In the genomic region with DNA sequence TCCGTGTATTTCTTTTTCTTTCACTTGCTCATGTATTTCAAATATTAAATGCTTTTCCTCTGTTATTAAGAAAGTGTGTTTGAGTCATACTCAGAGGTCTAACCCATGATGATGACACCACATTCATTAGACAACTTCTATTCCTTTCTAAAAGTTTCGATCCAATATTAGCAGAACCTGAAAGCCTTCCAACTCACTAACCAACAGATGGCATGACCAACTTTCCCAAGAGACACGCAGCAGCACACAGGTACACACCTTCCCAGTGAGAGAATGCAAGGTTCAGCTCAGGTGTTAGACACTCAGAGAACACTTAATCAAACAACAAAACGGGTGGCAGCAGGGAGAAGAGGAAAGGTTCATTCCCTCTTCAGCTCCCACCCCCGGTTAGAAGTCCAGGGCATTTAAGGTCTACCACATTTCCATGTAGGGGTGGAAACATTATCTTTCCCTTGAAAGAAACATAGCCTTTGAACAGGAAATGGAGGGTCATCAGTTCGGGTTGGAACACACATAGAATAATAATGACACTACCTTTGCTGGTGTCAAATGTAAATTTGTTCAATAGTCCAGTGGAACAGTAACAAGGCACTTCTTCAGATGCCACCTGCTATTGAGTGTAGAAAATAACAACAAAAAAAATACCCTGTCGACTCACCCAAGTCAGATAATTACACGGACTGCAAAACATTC, we compare ENCODE assay signal across 13 cellular contexts.
DNase-seq lines count a peak whose midpoint lies in the region; ATAC-seq and TF ChIP-seq lines count a peak whose summit lies in the region.
"Had no signal": no experiment of that assay in that cellular context is flagged by ENCODE, and none has a peak within 500 bp of the region (broad histone marks: within the 10 kb centered on the region; RNA-seq: fewer than 3 reads in every experiment).

No MANE protein-coding gene starts in this region.

- POLR2A ChIA-PET in RWPE1 (lab: Yijun Ruan, JAX; ENCODE audit: low non-redundant PET) = no interaction called here

- H3K9ac ChIP-seq in fibroblast of lung (ENCODE audit: insufficient read depth, low read length) = no peak overlapping the region

- CTCF ChIA-PET in RWPE1 (lab: Yijun Ruan, JAX) = interaction anchor here (0.5 kb wide), 2 partner anchors 10 to 251 kb away, joined by 3 to 4 read pairs; no protein-coding TSS in a partner anchor

- peaks cover 14 to 35% (median 18%) of the 10 kb centered on the region in 4 donors for H3K4me1 Mint-ChIP-seq in CD4-positive, CD25-positive, alpha-beta regulatory T cell

- no peaks in the 10 kb centered on the region for H3K79me2 ChIP-seq in fibroblast of lung (ENCODE audit: control insufficient read depth, insufficient read depth, low read length)

- no peak for ATAC-seq in CD4-positive, CD25-positive, alpha-beta regulatory T cell (ENCODE audit: low read depth in 2 of 2)
- ATAC-seq in GM18909 (IDR thresholded peaks at IDR 0.05; ENCODE audit: poor library complexity, unreplicated experiment) (peak; percentile 3), HG02870 (IDR thresholded peaks at IDR 0.05; ENCODE audit: unreplicated experiment) (no peak), HG03139 (IDR thresholded peaks at IDR 0.05; ENCODE audit: unreplicated experiment) (no peak), HG03378 (IDR thresholded peaks at IDR 0.05; ENCODE audit: unreplicated experiment) (no peak)

- H3K4me2 ChIP-seq in fibroblast of lung (ENCODE audit: extremely low read depth, insufficient read depth, low read length) = no peak overlapping the region

- H2AFZ ChIP-seq in fibroblast of lung (ENCODE audit: low read length) = no peak overlapping the region

- no peaks in the 10 kb centered on the region for H3K36me3 ChIP-seq in CD4-positive, CD25-positive, alpha-beta regulatory T cell (ENCODE audit: control insufficient read depth, insufficient read depth, low read length)
- no peaks in the 10 kb centered on the region for H3K36me3 ChIP-seq in fibroblast of lung (ENCODE audit: control insufficient read depth, insufficient read depth, low read length)
- H3K36me3 ChIP-seq: cardiac muscle cell, Peyer's patch, spleen had no signal

- no peaks in the 10 kb centered on the region for H3K27me3 Mint-ChIP-seq in CD4-positive, CD25-positive, alpha-beta regulatory T cell

- H3K27ac Mint-ChIP-seq in CD4-positive, CD25-positive, alpha-beta regulatory T cell = peak overlapping the region in 2 of 3 donors; percentile 0 to 65

- no peaks in the 10 kb centered on the region for H4K20me1 ChIP-seq in fibroblast of lung (ENCODE audit: control insufficient read depth, extremely low read depth, insufficient read depth, low read length)

- H3K9me3 Mint-ChIP-seq in CD4-positive, CD25-positive, alpha-beta regulatory T cell = no peaks in the 10 kb centered on the region

- H3K4me3 ChIP-seq in CD4-positive, CD25-positive, alpha-beta regulatory T cell (ENCODE audit: low read depth, low read length) = peak overlapping the region; percentile 3
- no peak overlapping the region for H3K4me3 ChIP-seq in fibroblast of lung (replicated peaks in 1 of 4; ENCODE audit: control extremely low read depth in 1 of 4, insufficient read depth in 1 of 4, low read depth in 3 of 4, low read length in 4 of 4)
- H3K4me3 ChIP-seq: cardiac muscle cell, Peyer's patch, spleen had no signal

- peaks cover 11% of the 10 kb centered on the region for H3K4me1 ChIP-seq in CD4-positive, CD25-positive, alpha-beta regulatory T cell (ENCODE audit: control insufficient read depth, insufficient read depth, low read length, poor library complexity, severe bottlenecking)
- H3K4me1 ChIP-seq in fibroblast of lung (ENCODE audit: control insufficient read depth, extremely low read depth, insufficient read depth, low read length) = peaks cover 2% of the 10 kb centered on the region
- H3K4me1 ChIP-seq: Peyer's patch, spleen had no signal

- peak overlapping the region in 2 of 4 donors; percentile 14 to 68 for H3K4me3 Mint-ChIP-seq in CD4-positive, CD25-positive, alpha-beta regulatory T cell

- no peaks in the 10 kb centered on the region for H3K9me3 ChIP-seq in CD4-positive, CD25-positive, alpha-beta regulatory T cell (ENCODE audit: control insufficient read depth in 2 of 2, low read length in 2 of 2)
- H3K9me3 ChIP-seq in fibroblast of lung (ENCODE audit: control insufficient read depth, insufficient read depth, low read depth, low read length) = no peaks in the 10 kb centered on the region
- H3K9me3 ChIP-seq: Peyer's patch, spleen had no signal

- H3K27ac ChIP-seq in CD4-positive, CD25-positive, alpha-beta regulatory T cell (ENCODE audit: insufficient read depth, low read length, poor library complexity, severe bottlenecking) = no peak overlapping the region
- H3K27ac ChIP-seq in RWPE1 (peak overlapping the region; percentile 86), fibroblast of lung (ENCODE audit: insufficient read depth, low read length) (no peak overlapping the region)
- H3K27ac ChIP-seq: C4-2B, cardiac muscle cell, Peyer's patch, spleen had no signal

- H3K27me3 ChIP-seq in CD4-positive, CD25-positive, alpha-beta regulatory T cell (ENCODE audit: control insufficient read depth, insufficient read depth, low read length) = no peaks in the 10 kb centered on the region
- no peaks in the 10 kb centered on the region for H3K27me3 ChIP-seq in fibroblast of lung (ENCODE audit: control insufficient read depth, insufficient read depth, low read length)
- H3K27me3 ChIP-seq: cardiac muscle cell, Peyer's patch, spleen had no signal

- TF ChIP-seq CTCF in RWPE1 (conservative IDR thresholded peaks at IDR 0.05; ENCODE audit: low read depth) (no peak), fibroblast of lung (conservative IDR thresholded peaks at IDR 0.05 in 1 of 2, IDR thresholded peaks at IDR 0.05 in 1 of 2; ENCODE audit: low read depth in 1 of 2, low read length in 2 of 2) (no peak)

- no peak for DNase-seq in CD4-positive, CD25-positive, alpha-beta regulatory T cell
- DNase-seq in RWPE1 (ENCODE audit: low spot score) = no peak
- peak; percentile 22 to 54 for DNase-seq in fibroblast of lung (ENCODE audit: low read depth in 2 of 2)
- DNase-seq in cerebellum (ENCODE audit: low spot score) = no peak
- DNase-seq: NCI-H187 treated with DMSO at 0.1 percent for 48 hours, Peyer's patch, spleen had no signal

- H3K36me3 Mint-ChIP-seq in CD4-positive, CD25-positive, alpha-beta regulatory T cell = peaks cover 6% of the 10 kb centered on the region

Comparison
In these comparisons a context has a peak if more than half of its experiments do, and no peak if none do; other contexts are left out.
1. DNase-seq: peak in fibroblast of lung (2 of 2); none in CD4-positive, CD25-positive, alpha-beta regulatory T cell (0 of 3), RWPE1 (single experiment) and cerebellum (single experiment).